25 cellular contexts compared by ENCODE assay signal in the genomic region with DNA sequence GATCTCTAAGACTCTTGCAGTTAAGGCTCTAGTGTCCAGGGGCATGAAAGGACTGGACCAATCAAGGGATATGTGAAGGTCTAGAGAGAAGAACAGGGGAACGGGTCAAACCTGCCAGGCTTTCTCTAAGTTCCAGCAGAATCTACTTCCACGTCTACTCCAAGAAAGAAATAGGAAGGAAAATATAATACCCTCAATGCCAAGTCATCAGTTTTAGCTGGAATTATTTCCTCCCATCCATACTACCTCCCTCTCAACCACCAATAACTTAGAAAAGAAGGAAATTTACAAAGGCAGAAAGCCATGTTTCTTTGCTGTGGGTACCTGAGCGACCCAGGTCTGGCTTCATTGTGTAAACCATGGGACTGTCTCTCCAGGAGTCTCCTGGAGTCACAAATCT. TPM values are rescaled to one million over a fixed set of nuclear protein-coding genes. Genes with fewer than 3 reads are reported as not detected.
"Had no signal": no experiment of that assay in that cellular context is flagged by ENCODE, and none has a peak within 500 bp of the region (broad histone marks: within the 10 kb centered on the region; RNA-seq: fewer than 3 reads in every experiment).

No MANE protein-coding gene starts in this region.

- H3K36me3 ChIP-seq: heart left ventricle, left ventricle myocardium inferior, pancreas, prostate gland, sigmoid colon, spleen, tibial artery, uterus had no signal

- H3K9me3 ChIP-seq: heart left ventricle, left ventricle myocardium inferior, pancreas, prostate gland, sigmoid colon, spleen, tibial artery, uterus had no signal

- H3K27me3 ChIP-seq: heart left ventricle, pancreas, sigmoid colon, spleen, tibial artery, uterus had no signal

- H3K4me1 Mint-ChIP-seq: mesothelial cell of epicardium; naive thymus-derived CD4-positive, alpha-beta T cell; stimulated activated memory B cell treated with anti-CD40 and anti-IgM and Interleukin-4, amounts not matched to agents 10 μg/mL and 1 μg/mL and 100 μg/mL, for 72 hours; stimulated activated naive CD8-positive, alpha-beta T cell treated with anti-CD3 and anti-CD28 coated beads, Interleukin-15, amount 100 ng/mL, for 72 hours had no signal

- H3K9me3 Mint-ChIP-seq: natural killer cell treated with Interleukin-12 subunit alpha and Interleukin-12 subunit beta and Interleukin-15 and Interleukin-18, amount 100 ng/mL, for 72 hours; stimulated activated naive CD8-positive, alpha-beta T cell treated with anti-CD3 and anti-CD28 coated beads, Interleukin-15, amount 100 ng/mL, for 72 hours had no signal

- ATAC-seq: heart left ventricle; naive thymus-derived CD4-positive, alpha-beta T cell; natural killer cell treated with Interleukin-12 subunit alpha and Interleukin-12 subunit beta and Interleukin-15 and Interleukin-18, amount 100 ng/mL, for 72 hours; pancreas; right cardiac atrium; stimulated activated memory B cell treated with anti-CD40 and anti-IgM and Interleukin-4, amounts not matched to agents 10 μg/mL and 1 μg/mL and 100 μg/mL, for 72 hours; stimulated activated naive CD8-positive, alpha-beta T cell treated with anti-CD3 and anti-CD28 coated beads, Interleukin-15, amount 100 ng/mL, for 72 hours had no signal

- H3K4me3 Mint-ChIP-seq: mesothelial cell of epicardium; naive thymus-derived CD4-positive, alpha-beta T cell; natural killer cell treated with Interleukin-12 subunit alpha and Interleukin-12 subunit beta and Interleukin-15 and Interleukin-18, amount 100 ng/mL, for 72 hours; stimulated activated memory B cell treated with anti-CD40 and anti-IgM and Interleukin-4, amounts not matched to agents 10 μg/mL and 1 μg/mL and 100 μg/mL, for 72 hours; stimulated activated naive CD8-positive, alpha-beta T cell treated with anti-CD3 and anti-CD28 coated beads, Interleukin-15, amount 100 ng/mL, for 72 hours had no signal

- H3K36me3 Mint-ChIP-seq: mesothelial cell of epicardium; natural killer cell treated with Interleukin-12 subunit alpha and Interleukin-12 subunit beta and Interleukin-15 and Interleukin-18, amount 100 ng/mL, for 72 hours; stimulated activated memory B cell treated with anti-CD40 and anti-IgM and Interleukin-4, amounts not matched to agents 10 μg/mL and 1 μg/mL and 100 μg/mL, for 72 hours had no signal

- H3K27ac ChIP-seq: heart left ventricle, left ventricle myocardium inferior, pancreas, prostate gland, sigmoid colon, spleen, uterus had no signal

- H3K4me3 ChIP-seq: heart left ventricle, left ventricle myocardium inferior, lung, pancreas, prostate gland, sigmoid colon, spleen, tibial artery, uterus had no signal

- DNase-seq: heart left ventricle; hypothalamus; islet precursor cell; left ventricle myocardium inferior; mesendoderm; naive thymus-derived CD4-positive, alpha-beta T cell; pancreas; posterior cingulate gyrus; retina; right cardiac atrium; sigmoid colon; small intestine; spleen; stimulated activated CD4-positive, alpha-beta T cell treated with anti-CD3 and anti-CD28 coated beads, Interleukin-4, amount 100 ng/mL, for 24 hours; stimulated activated naive CD4-positive, alpha-beta T cell treated with Interleukin-2 at 50 U/mL for 16 hours; stimulated activated naive CD8-positive, alpha-beta T cell treated with anti-CD3 and anti-CD28 coated beads, Interleukin-15, amount 100 ng/mL, for 72 hours; substantia nigra; tibial artery; trophoblast cell; uterus had no signal

- FAIRE-seq: pancreas, small intestine had no signal

- H3K27ac Mint-ChIP-seq: mesothelial cell of epicardium; naive thymus-derived CD4-positive, alpha-beta T cell; natural killer cell treated with Interleukin-12 subunit alpha and Interleukin-12 subunit beta and Interleukin-15 and Interleukin-18, amount 100 ng/mL, for 72 hours; stimulated activated memory B cell treated with anti-CD40 and anti-IgM and Interleukin-4, amounts not matched to agents 10 μg/mL and 1 μg/mL and 100 μg/mL, for 72 hours; stimulated activated naive CD8-positive, alpha-beta T cell treated with anti-CD3 and anti-CD28 coated beads, Interleukin-15, amount 100 ng/mL, for 72 hours had no signal

- H3K4me1 ChIP-seq: pancreas, prostate gland, spleen, uterus had no signal

RNA-seq across cellular contexts. Expression of gene SHC4, which starts 7.8 kb away (rescaled TPM):
- polyA plus RNA-seq: naive thymus-derived CD4-positive, alpha-beta T cell had no signal
